Comparison of ENCODE assay signal across 13 cellular contexts in genomic region chr6:118815495-118815894, GRCh38.
DNase-seq lines count a peak whose midpoint lies in the region; ATAC-seq lines count a peak whose summit lies in the region.
"Had no signal": no experiment of that assay in that cellular context is flagged by ENCODE, and none has a peak within 500 bp of the region (broad histone marks: within the 10 kb centered on the region; RNA-seq: fewer than 3 reads in every experiment).

No MANE protein-coding gene starts in this region.

- peak overlapping the region; percentile 55 for H3K27ac Mint-ChIP-seq in T-helper 2 cell treated with Interferon-gamma antibody and Interleukin-4, amounts not matched to agents 5 μg/mL and 100 μg/mL, for 36 hours
- H3K27ac Mint-ChIP-seq in immature natural killer cell: peak overlapping the region; percentile 61 to 85 (median 76)
- no peak overlapping the region for H3K27ac Mint-ChIP-seq in activated CD4-positive, alpha-beta T cell treated with anti-CD3 and anti-CD28 coated beads, Interleukin-2, amount 10 ng/mL, durations not matched to agents 7 days and 5 days

- H3K4me3 Mint-ChIP-seq in T-helper 2 cell treated with Interferon-gamma antibody and Interleukin-4, amounts not matched to agents 5 μg/mL and 100 μg/mL, for 36 hours: no peak overlapping the region
- no peak overlapping the region for H3K4me3 Mint-ChIP-seq in immature natural killer cell
- H3K4me3 Mint-ChIP-seq in activated CD4-positive, alpha-beta T cell treated with anti-CD3 and anti-CD28 coated beads, Interleukin-2, amount 10 ng/mL, durations not matched to agents 7 days and 5 days: no peak overlapping the region

- CTCF ChIA-PET in activated CD4-positive, alpha-beta T cell treated with anti-CD3 and anti-CD28 coated beads, Interleukin-2, amount 10 ng/mL, durations not matched to agents 7 days and 5 days (lab: Charles Lee): interaction anchor here (0.5 to 0.6 kb wide), 2 partner anchors 11 to 61 kb away, joined by 3 to 5 read pairs; no protein-coding TSS in a partner anchor

- peaks cover 37% of the 10 kb centered on the region for H3K4me1 Mint-ChIP-seq in T-helper 2 cell treated with Interferon-gamma antibody and Interleukin-4, amounts not matched to agents 5 μg/mL and 100 μg/mL, for 36 hours (ENCODE audit: low read depth)
- peaks cover 19 to 33% of the 10 kb centered on the region in 2 donors for H3K4me1 Mint-ChIP-seq in immature natural killer cell
- H3K4me1 Mint-ChIP-seq in activated CD4-positive, alpha-beta T cell treated with anti-CD3 and anti-CD28 coated beads, Interleukin-2, amount 10 ng/mL, durations not matched to agents 7 days and 5 days: peaks cover 28% of the 10 kb centered on the region

- ATAC-seq in GM19463 (IDR thresholded peaks at IDR 0.05; ENCODE audit: unreplicated experiment): no peak
- ATAC-seq: left lobe of liver had no signal

- DNase-seq in AML-193 (lab: John Stamatoyannopoulos, UW): peak; percentile 81 to 82
- peak; percentile 14 for DNase-seq in ELR (ENCODE audit: low read depth)
- no peak for DNase-seq in T-helper 2 cell treated with Interferon-gamma antibody and Interleukin-4, amounts not matched to agents 5 μg/mL and 100 μg/mL, for 36 hours (ENCODE audit: low spot score)
- no peak for DNase-seq in immature natural killer cell
- DNase-seq in activated CD4-positive, alpha-beta T cell treated with anti-CD3 and anti-CD28 coated beads, Interleukin-2, amount 10 ng/mL, durations not matched to agents 7 days and 5 days: no peak
- no peak for DNase-seq in UCSD-AML1 (lab: John Stamatoyannopoulos, UW; ENCODE audit: unreplicated experiment)
- no peak for DNase-seq in NCI-H82 (lab: John Stamatoyannopoulos, UW)
- DNase-seq: midbrain; NCI-H1436 treated with DMSO at 0.1 percent for 48 hours; NCI-H2171 treated with DMSO at 0.1 percent for 48 hours; stimulated activated CD4-positive, alpha-beta T cell treated with anti-CD3 and anti-CD28 coated beads, Interleukin-4, amount 100 ng/mL, for 4 hours had no signal

- POLR2A ChIA-PET in activated CD4-positive, alpha-beta T cell treated with anti-CD3 and anti-CD28 coated beads, Interleukin-2, amount 10 ng/mL, durations not matched to agents 7 days and 5 days (lab: Charles Lee): no interaction called here

- H3K9me3 Mint-ChIP-seq in T-helper 2 cell treated with Interferon-gamma antibody and Interleukin-4, amounts not matched to agents 5 μg/mL and 100 μg/mL, for 36 hours: peaks cover 20% of the 10 kb centered on the region
- no peaks in the 10 kb centered on the region for H3K9me3 Mint-ChIP-seq in immature natural killer cell
- H3K9me3 Mint-ChIP-seq in activated CD4-positive, alpha-beta T cell treated with anti-CD3 and anti-CD28 coated beads, Interleukin-2, amount 10 ng/mL, durations not matched to agents 7 days and 5 days: peaks cover 24% of the 10 kb centered on the region

- H3K27me3 Mint-ChIP-seq in T-helper 2 cell treated with Interferon-gamma antibody and Interleukin-4, amounts not matched to agents 5 μg/mL and 100 μg/mL, for 36 hours (ENCODE audit: low read depth): no peaks in the 10 kb centered on the region
- H3K27me3 Mint-ChIP-seq in immature natural killer cell (ENCODE audit: low read depth in 3 of 3): peaks cover 0 to 2% (median under 1%) of the 10 kb centered on the region in 3 donors
- no peaks in the 10 kb centered on the region for H3K27me3 Mint-ChIP-seq in activated CD4-positive, alpha-beta T cell treated with anti-CD3 and anti-CD28 coated beads, Interleukin-2, amount 10 ng/mL, durations not matched to agents 7 days and 5 days

- H3K36me3 Mint-ChIP-seq in T-helper 2 cell treated with Interferon-gamma antibody and Interleukin-4, amounts not matched to agents 5 μg/mL and 100 μg/mL, for 36 hours (ENCODE audit: low read depth): peaks cover 32% of the 10 kb centered on the region
- peaks cover 6 to 25% (median 21%) of the 10 kb centered on the region in 3 donors for H3K36me3 Mint-ChIP-seq in immature natural killer cell
- peaks cover 42% of the 10 kb centered on the region for H3K36me3 Mint-ChIP-seq in activated CD4-positive, alpha-beta T cell treated with anti-CD3 and anti-CD28 coated beads, Interleukin-2, amount 10 ng/mL, durations not matched to agents 7 days and 5 days (ENCODE audit: low read depth)

Comparison
In these comparisons a context has a peak if more than half of its experiments do, and no peak if none do; other contexts are left out.
1. DNase-seq: peak in AML-193 (2 of 2) and ELR (single experiment); none in T-helper 2 cell treated with Interferon-gamma antibody and Interleukin-4, amounts not matched to agents 5 μg/mL and 100 μg/mL, for 36 hours (single experiment), immature natural killer cell (0 of 3), activated CD4-positive, alpha-beta T cell treated with anti-CD3 and anti-CD28 coated beads, Interleukin-2, amount 10 ng/mL, durations not matched to agents 7 days and 5 days (single experiment), UCSD-AML1 (single experiment) and NCI-H82 (single experiment).